In genomic region chr5:172433071-172433470, GRCh38 we compare ENCODE assay signal across 25 cellular contexts.
"Had no signal": no experiment of that assay in that cellular context is flagged by ENCODE, and none has a peak within 500 bp of the region (broad histone marks: within the 10 kb centered on the region; RNA-seq: fewer than 3 reads in every experiment).

No MANE protein-coding gene starts in this region.

- ATAC-seq: activated CD4-positive, alpha-beta T cell treated with anti-CD3 and anti-CD28 coated beads for 36 hours; activated CD8-positive, alpha-beta memory T cell treated with anti-CD3 and anti-CD28 coated beads, Interleukin-2, amount 10 ng/mL, durations not matched to agents 7 days and 5 days; activated CD8-positive, alpha-beta T cell treated with anti-CD3 and anti-CD28 coated beads, Interleukin-2, amount 10 ng/mL, durations not matched to agents 7 days and 5 days; body of pancreas; esophagus mucosa; gastrocnemius medialis had no signal

- H3K27me3 ChIP-seq: body of pancreas, breast epithelium, dorsolateral prefrontal cortex, gastrocnemius medialis had no signal

- DNase-seq: activated CD4-positive, alpha-beta memory T cell treated with anti-CD3 and anti-CD28 coated beads for 36 hours; activated CD4-positive, alpha-beta T cell treated with anti-CD3 and anti-CD28 coated beads for 36 hours; activated CD4-positive, alpha-beta T cell treated with anti-CD3 and anti-CD28 coated beads, Interleukin-2, amount 10 ng/mL, durations not matched to agents 24 days and 14 days; activated CD4-positive, CD25-positive, alpha-beta regulatory T cell; activated CD4-positive, CD25-positive, alpha-beta regulatory T cell treated with anti-CD3 and anti-CD28 coated beads, Interleukin-2, amount 50 U/mL, for 72 hours; activated CD8-positive, alpha-beta memory T cell treated with anti-CD3 and anti-CD28 coated beads, Interleukin-2, amount 10 ng/mL, durations not matched to agents 7 days and 5 days; activated CD8-positive, alpha-beta memory T cell treated with anti-CD3 and anti-CD28 coated beads, Interleukin-2, amount 50 U/mL, for 4 hours; activated CD8-positive, alpha-beta T cell treated with anti-CD3 and anti-CD28 coated beads, Interleukin-2, amount 10 ng/mL, durations not matched to agents 7 days and 5 days; activated gamma-delta T cell; activated naive CD4-positive, alpha-beta T cell; activated naive CD4-positive, alpha-beta T cell treated with anti-CD3 and anti-CD28 coated beads, Interleukin-2, amount 50 U/mL, for 16 hours; activated T-cell treated with anti-CD3 and anti-CD28 coated beads, Interleukin-2, amount 50 U/mL, for 1 hour; activated T-cell treated with anti-CD3 and anti-CD28 coated beads, Interleukin-2, amount 50 U/mL, for 48 hours; amygdala; body of pancreas; effector memory CD4-positive, alpha-beta T cell; endodermal cell; foreskin fibroblast; gastrocnemius medialis; glutamatergic neuron; T-helper 2 cell had no signal

- H3K4me3 ChIP-seq: body of pancreas, breast epithelium, coronary artery, dorsolateral prefrontal cortex, gastrocnemius medialis had no signal

- H3K36me3 ChIP-seq: breast epithelium, gastrocnemius medialis had no signal

- H3K27ac ChIP-seq: body of pancreas, coronary artery, gastrocnemius medialis had no signal

- H3K9me3 ChIP-seq: body of pancreas, breast epithelium, gastrocnemius medialis had no signal
